In genomic region chr2:237664151-237664550, GRCh38 we compare ENCODE assay signal across 30 cellular contexts. TPM values are rescaled to one million over a fixed set of nuclear protein-coding genes. Genes with fewer than 3 reads are reported as not detected.
DNase-seq lines count a peak whose midpoint lies in the region; ATAC-seq, FAIRE-seq and TF ChIP-seq lines count a peak whose summit lies in the region.
"Had no signal": no experiment of that assay in that cellular context is flagged by ENCODE, and none has a peak within 500 bp of the region (broad histone marks: within the 10 kb centered on the region; RNA-seq: fewer than 3 reads in every experiment).

No MANE protein-coding gene starts in this region.

- no peaks in the 10 kb centered on the region for H4K20me1 ChIP-seq in HepG2 (ENCODE audit: insufficient read depth, low read length)

- intact Hi-C loops in HepG2 (cut with micrococcal nuclease; ENCODE audit: unreplicated experiment) = no loop called here
- intact Hi-C loops in right lobe of liver (cut with DNase I) = no loop called here
- intact Hi-C loops in left ventricle myocardium superior (cut with micrococcal nuclease) = no loop called here
- intact Hi-C loops in vagina (cut with DNase I) = loop anchor here (5.0 kb wide), 1 partner anchor 37 kb away; the partner anchor contains the start of gene LRRFIP1

- 83% methylated on average over 17 of the region's 17 CpGs for WGBS in HepG2 (ENCODE audit: low lambda C conversion rate)
- WGBS in right lobe of liver (ENCODE audit: insufficient coverage, low coverage, low lambda C conversion rate, missing lambda C conversion rate) = 96% methylated on average over 5 of the region's 17 CpGs

- POLR2A ChIA-PET in HepG2 (lab: Yijun Ruan, JAX) = no interaction called here

- ATAC-seq in HepG2 (no peak), right lobe of liver (no peak), left ventricle myocardium superior (peak; percentile 54), GM21367 (IDR thresholded peaks at IDR 0.05; ENCODE audit: unreplicated experiment) (no peak), HG03571 (IDR thresholded peaks at IDR 0.05; ENCODE audit: unreplicated experiment) (no peak)
- ATAC-seq: HCT116 had no signal

- peaks cover 46% of the 10 kb centered on the region for H3K4me1 ChIP-seq in HepG2 (ENCODE audit: insufficient read depth, low read length)
- peaks cover 0 to 16% (median 2%) of the 10 kb centered on the region in 4 donors for H3K4me1 ChIP-seq in right lobe of liver
- peaks cover 20% of the 10 kb centered on the region for H3K4me1 ChIP-seq in vagina

- no peak overlapping the region for H3K4me2 ChIP-seq in HepG2 (ENCODE audit: low read depth, low read length)
- H3K4me2 ChIP-seq: smooth muscle cell had no signal

- TF ChIP-seq CTCF in HepG2 (CRISPR knock-in tag; IDR thresholded peaks at IDR 0.05) = no peak
- no peak for TF ChIP-seq CTCF in right lobe of liver (IDR thresholded peaks at IDR 0.05)
- no peak for TF ChIP-seq CTCF in vagina (IDR thresholded peaks at IDR 0.05)

- no peak for TF ChIP-seq POLR2A in HepG2 (IDR thresholded peaks at IDR 0.05; ENCODE audit: insufficient read depth in 1 of 2, low read depth in 2 of 2, low read length in 2 of 2)
- TF ChIP-seq POLR2A in right lobe of liver (IDR thresholded peaks at IDR 0.05) = no peak
- no peak for TF ChIP-seq POLR2A in vagina (IDR thresholded peaks at IDR 0.05)

- H2AFZ ChIP-seq in HepG2 (ENCODE audit: low read length) = no peak overlapping the region

- in situ Hi-C loops in HepG2 (cut with HindIII; ENCODE audit: extremely low pct_ligation_motif_present, low pct_unique_long_range_greater_than_20kb) = no loop called here

- H3K27ac ChIP-seq in HepG2 (ENCODE audit: extremely low read length, insufficient read depth, low read length) (no peak overlapping the region), right lobe of liver (no peak overlapping the region), vagina (peak overlapping the region; percentile 54)
- H3K27ac ChIP-seq: colonic mucosa had no signal

- H3K9ac ChIP-seq in HepG2 (ENCODE audit: insufficient read depth, low read depth, low read length) = no peak overlapping the region

- H3K9me3 ChIP-seq in HepG2 (ENCODE audit: low read length) (no peaks in the 10 kb centered on the region), right lobe of liver (no peaks in the 10 kb centered on the region), vagina (no peaks in the 10 kb centered on the region)
- H3K9me3 ChIP-seq: colonic mucosa, Peyer's patch had no signal

- no peak for TF ChIP-seq EP300 in HepG2 (IDR thresholded peaks at IDR 0.05; ENCODE audit: low read depth in 2 of 2, low read length in 2 of 2)
- no peak for TF ChIP-seq EP300 in HepG2 (CRISPR knock-in tag; IDR thresholded peaks at IDR 0.05; ENCODE audit: borderline replicate concordance)

- CTCF ChIA-PET in HepG2 (lab: Yijun Ruan, JAX; ENCODE audit: low intra/inter-chr PET ratio, low total read pairs) = no interaction called here

- FAIRE-seq in HepG2 (lab: Jason Lieb, UNC) = no peak

- H3K36me3 ChIP-seq in HepG2 (replicated peaks in 1 of 2; ENCODE audit: control insufficient read depth in 1 of 2, insufficient read depth in 2 of 2, low read length in 2 of 2) = no peaks in the 10 kb centered on the region
- no peaks in the 10 kb centered on the region for H3K36me3 ChIP-seq in right lobe of liver
- no peaks in the 10 kb centered on the region for H3K36me3 ChIP-seq in vagina
- H3K36me3 ChIP-seq: colonic mucosa, Peyer's patch had no signal

- no peaks in the 10 kb centered on the region for H3K27me3 ChIP-seq in HepG2 (ENCODE audit: control insufficient read depth in 1 of 2, insufficient read depth in 2 of 2, low read length in 2 of 2)
- H3K27me3 ChIP-seq in right lobe of liver = no peaks in the 10 kb centered on the region
- no peaks in the 10 kb centered on the region for H3K27me3 ChIP-seq in vagina
- H3K27me3 ChIP-seq: colonic mucosa, Peyer's patch had no signal

- no peak overlapping the region for H3K4me3 ChIP-seq in HepG2 (replicated peaks in 1 of 3; ENCODE audit: insufficient read depth in 1 of 3, low read depth in 2 of 3, low read length in 3 of 3)
- H3K4me3 ChIP-seq in right lobe of liver = no peak overlapping the region
- no peak overlapping the region for H3K4me3 ChIP-seq in vagina
- H3K4me3 ChIP-seq: colonic mucosa, Peyer's patch, smooth muscle cell had no signal

- BruUV-seq in HepG2 (replicated peaks; lab: Mats Ljungman, UMichigan) = no TSS peak

- no peak for DNase-seq in HepG2 (ENCODE audit: low spot score)
- no peak for DNase-seq in right lobe of liver
- peak; percentile 70 for DNase-seq in left ventricle myocardium superior
- peak; percentile 44 for DNase-seq in renal cortical epithelial cell (ENCODE audit: low read depth)
- DNase-seq in vagina (ENCODE audit: extremely low spot score in 2 of 2) = no peak
- no peak for DNase-seq in UCSD-AML1 (lab: John Stamatoyannopoulos, UW; ENCODE audit: unreplicated experiment)
- DNase-seq: 8988T; activated gamma-delta T cell; activated naive CD8-positive, alpha-beta T cell treated with anti-CD3 and anti-CD28 coated beads for 36 hours; activated T-cell treated with anti-CD3 and anti-CD28 coated beads, Interleukin-2, amount 50 U/mL, for 24 hours; anterior cingulate cortex; Calu3; CD4-positive, CD25-positive, alpha-beta regulatory T cell; colonic mucosa; DMS79; effector CD4-positive, alpha-beta T cell; naive B cell; NCI-H1436; NCI-H2081; NCI-H345; nucleus accumbens; SIG-M5; stimulated activated CD4-positive, alpha-beta T cell treated with anti-CD3 and anti-CD28 coated beads, Interleukin-2, amount 100 ng/mL, for 24 hours; stimulated activated CD8-positive, alpha-beta memory T cell treated with anti-CD3 and anti-CD28 coated beads, Interleukin-4, amount 100 ng/mL, for 48 hours; SW 1271 had no signal

- no peaks in the 10 kb centered on the region for H3K79me2 ChIP-seq in HepG2 (ENCODE audit: insufficient read depth, low read length)

- no peak for TF ChIP-seq RAD21 in HepG2 (CRISPR knock-in tag; IDR thresholded peaks at IDR 0.05)

TF ChIP-seq in HepG2, 621 proteins besides CTCF, POLR2A, EP300 and RAD21:
- TF ChIP-seq ELF4 (CRISPR knock-in tag; IDR thresholded peaks at IDR 0.05; ENCODE audit: borderline replicate concordance) (no peak), AGO2 (optimal IDR thresholded peaks at IDR 0.05; ENCODE audit: low read depth, low read length) (peak; percentile 21), NR2F2 (IDR thresholded peaks at IDR 0.05; ENCODE audit: borderline replicate concordance, low read depth) (no peak), PCBP2 (optimal IDR thresholded peaks at IDR 0.05; ENCODE audit: low read depth, low read length, poor library complexity, severe bottlenecking) (no peak), NKX3-1 (CRISPR knock-in tag; IDR thresholded peaks at IDR 0.05) (no peak), CREM (IDR thresholded peaks at IDR 0.05) (no peak), CREM (CRISPR knock-in tag; IDR thresholded peaks at IDR 0.05) (no peak), NFE2L1 (CRISPR knock-in tag; IDR thresholded peaks at IDR 0.05; ENCODE audit: borderline replicate concordance) (no peak), HCFC1 (IDR thresholded peaks at IDR 0.05; ENCODE audit: low read depth, low read length) (no peak)

RNA-seq across cellular contexts. Expression of gene LRRFIP1, which starts 36.8 kb away (rescaled TPM):
- total RNA-seq in HepG2 (2016; rRNA removed; fragmentation: Illumina TruSeq; extraction: Trizol) = 15.9 and 22.0 TPM in 2 replicates
- total RNA-seq in HepG2 (2016; cell fraction: cytosol; rRNA removed; fragmentation: Illumina TruSeq; extraction: Trizol; ENCODE audit: low read depth) = 11.0 and 11.2 TPM in 2 replicates
- total RNA-seq in HepG2 (2016; cell fraction: insoluble cytoplasmic fraction; rRNA removed; fragmentation: Illumina TruSeq; extraction: Trizol) = 15.6 and 24.6 TPM in 2 replicates
- total RNA-seq in HepG2 (2016; cell fraction: membrane; rRNA removed; fragmentation: Illumina TruSeq; extraction: Trizol) = 18.1 and 18.4 TPM in 2 replicates
- 31.0 and 33.7 TPM in 2 replicates for total RNA-seq in HepG2 (2016; cell fraction: nucleus; rRNA removed; fragmentation: Illumina TruSeq; extraction: Trizol)
- polyA plus RNA-seq in HepG2 (2011; rRNA removed) = 31.2 and 40.5 TPM in 2 replicates
- polyA plus RNA-seq in HepG2 (2011; cell fraction: cytosol; rRNA removed) = 19.8 and 25.0 TPM in 2 replicates
- 43.1 TPM in 2 replicates for polyA plus RNA-seq in HepG2 (2011; cell fraction: nucleus; rRNA removed)
- 48.6 and 68.2 TPM in 2 replicates for polyA plus RNA-seq in HepG2 (2012)
- polyA plus RNA-seq in HepG2 (2016; cell fraction: cytosol; fragmentation: Illumina TruSeq; extraction: Trizol; ENCODE audit: low read depth) = 5.6 and 6.5 TPM in 2 replicates
- 43.3 and 43.5 TPM in 2 replicates for polyA plus RNA-seq in HepG2 (2016; cell fraction: insoluble cytoplasmic fraction; fragmentation: Illumina TruSeq; extraction: Trizol; ENCODE audit: low read depth)
- polyA plus RNA-seq in HepG2 (2016; cell fraction: membrane; fragmentation: Illumina TruSeq; extraction: Trizol; ENCODE audit: low read depth) = 10.6 and 13.6 TPM in 2 replicates
- polyA plus RNA-seq in HepG2 (2016; cell fraction: nucleus; fragmentation: Illumina TruSeq; extraction: Trizol; ENCODE audit: insufficient read depth, low read depth) = 55.6 and 61.1 TPM in 2 replicates
- 26.4 and 35.1 TPM in 2 replicates for polyA minus RNA-seq in HepG2 (2011; rRNA and poly(A)+ RNA removed; ENCODE audit: low replicate concordance)
- 26.2 and 26.7 TPM in 2 replicates for polyA minus RNA-seq in HepG2 (2011; cell fraction: cytosol; rRNA and poly(A)+ RNA removed)
- polyA minus RNA-seq in HepG2 (2011; cell fraction: nucleus; rRNA and poly(A)+ RNA removed) = 97.5 and 100 TPM in 2 replicates
- total RNA-seq in right lobe of liver = 10 to 100 TPM; 29.4 to 56.3 (median 49.7) TPM
- total RNA-seq in left ventricle myocardium superior = 101 TPM
- total RNA-seq in renal cortical epithelial cell = 72.6 and 156 TPM in 2 replicates
- 132 TPM for total RNA-seq in vagina

Comparison
In these comparisons a context has a peak if more than half of its experiments do, and no peak if none do; other contexts are left out.
1. DNase-seq: peak in left ventricle myocardium superior (single experiment) and renal cortical epithelial cell (single experiment); none in HepG2 (single experiment), right lobe of liver (0 of 3), vagina (0 of 2) and UCSD-AML1 (single experiment).